ENCODE assay signal across 8 cellular contexts in the genomic region with DNA sequence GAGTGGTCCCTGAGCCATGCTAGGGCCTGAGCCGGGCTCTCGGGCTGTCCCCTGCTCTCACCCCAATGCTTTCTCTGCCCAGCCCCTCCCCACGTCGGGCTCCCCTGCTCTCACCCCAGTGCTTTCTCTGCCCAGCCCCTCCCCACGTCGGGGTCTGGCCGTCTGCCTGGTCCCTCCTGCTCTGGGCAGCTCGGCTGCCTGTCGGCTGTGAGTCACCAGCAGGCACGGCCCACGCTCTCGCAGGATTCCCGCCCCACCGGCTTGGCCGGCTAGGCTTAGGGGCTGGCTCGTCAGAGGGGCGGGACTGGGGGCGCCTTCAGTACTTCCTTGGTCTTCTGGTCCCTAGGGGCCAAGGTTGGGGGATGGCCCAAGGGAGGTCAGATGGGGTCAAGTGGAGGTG. TPM values are rescaled to one million over a fixed set of nuclear protein-coding genes. Genes with fewer than 3 reads are reported as not detected.
DNase-seq lines count a peak whose midpoint lies in the region; ATAC-seq, FAIRE-seq and TF ChIP-seq lines count a peak whose summit lies in the region.

No MANE protein-coding gene starts in this region.

- FAIRE-seq in A549 (lab: Jason Lieb, UNC) (no peak), RCC 7860 (lab: Jason Lieb, UNC) (no peak)

- POLR2A ChIA-PET in A549 (lab: Yijun Ruan, JAX): no interaction called here

- 83% methylated on average over 4 of the region's 18 CpGs for WGBS in A549 (ENCODE audit: missing lambda C conversion rate)

- TF ChIP-seq RAD21 in A549 (conservative IDR thresholded peaks at IDR 0.05 in 1 of 2, IDR thresholded peaks at IDR 0.05 in 1 of 2): no peak

- CTCF ChIA-PET in A549 (lab: Yijun Ruan, JAX): no interaction called here

- ATAC-seq in A549 (0 out of 6 replicates have a peak, but pooled peaks of 1 of the 2 experiments have one; percentile 2), esophagus mucosa (peak; percentile 83), HG03095 (IDR thresholded peaks at IDR 0.05; ENCODE audit: unreplicated experiment) (no peak), HG02981 (IDR thresholded peaks at IDR 0.05; ENCODE audit: unreplicated experiment) (no peak)

- no peak overlapping the region for H3K4me3 ChIP-seq in A549

- H3K4me2 ChIP-seq in A549: no peak overlapping the region

- TF ChIP-seq CTCF in A549 (IDR thresholded peaks at IDR 0.05): no peak

- peaks cover 6% of the 10 kb centered on the region for H3K9me3 ChIP-seq in A549

- no peak for TF ChIP-seq POLR2A in A549 (IDR thresholded peaks at IDR 0.05; ENCODE audit: low read length)

- peaks cover 15% of the 10 kb centered on the region for H3K4me1 ChIP-seq in A549

- DNase-seq in A549 (ENCODE audit: low read depth in 1 of 2, low spot score in 1 of 2) (no peak), RCC 7860 (ENCODE audit: low spot score) (peak; percentile 43), midbrain (lab: John Stamatoyannopoulos, UW) (peak; percentile 75), GOT3 (lab: John Stamatoyannopoulos, UW) (no peak)
- DNase-seq in stimulated activated CD4-positive, alpha-beta T cell treated with anti-CD3 and anti-CD28 coated beads, Interleukin-2, amount 100 ng/mL, for 48 hours: no peak

- H3K27ac ChIP-seq in A549: peak overlapping the region in 1 of 2 experiments; percentile 7; a peak in 1 of 6 replicates

- TF ChIP-seq EP300 in A549 (IDR thresholded peaks at IDR 0.05): no peak

TF ChIP-seq in A549, 52 proteins besides CTCF, POLR2A, EP300 and RAD21:
- TF ChIP-seq FOSL2 (IDR thresholded peaks at IDR 0.05) (no peak), FOSL2 (CRISPR knock-in tag; IDR thresholded peaks at IDR 0.05) (0 out of 2 replicates have a peak, but pooled peaks have one; percentile 4), ZNF302 (CRISPR knock-in tag; IDR thresholded peaks at IDR 0.05) (no peak), TFCP2L1 (CRISPR knock-in tag; IDR thresholded peaks at IDR 0.05) (no peak), CBX2 (IDR thresholded peaks at IDR 0.05; ENCODE audit: borderline replicate concordance, low read depth) (no peak)

RNA-seq across cellular contexts. Expression of a gene that starts 3.3 kb away (rescaled TPM):
- polyA plus RNA-seq in A549 (2011; rRNA removed) (5.0 and 5.5 TPM in 2 replicates), A549 (2017; fragmentation: RNase III; extraction: RNeasy Plus Mini Kit Qiagen cat#74134 plus additional on column Dnase treatment) (12.0 to 13.0 TPM (median 12.6 TPM) in 3 replicates)
- 16.8 and 24.6 TPM in 2 replicates for polyA plus RNA-seq in A549 (2012; cell fraction: cytosol; rRNA removed)
- polyA plus RNA-seq in A549 (2012; cell fraction: nucleus; rRNA removed): 20.1 and 27.2 TPM in 2 replicates
- 6.4 and 7.2 TPM in 2 replicates for polyA minus RNA-seq in A549 (2011; rRNA and poly(A)+ RNA removed)
- 35.0 TPM for total RNA-seq in esophagus mucosa

RNA-seq across cellular contexts. Expression of a gene that starts 53.4 kb away (rescaled TPM):
- polyA plus RNA-seq in A549 (2011; rRNA removed) (138 and 185 TPM in 2 replicates), A549 (2017; fragmentation: RNase III; extraction: RNeasy Plus Mini Kit Qiagen cat#74134 plus additional on column Dnase treatment) (91.5 to 108 TPM (median 101 TPM) in 3 replicates)
- 237 and 255 TPM in 2 replicates for polyA plus RNA-seq in A549 (2012; cell fraction: cytosol; rRNA removed)
- polyA plus RNA-seq in A549 (2012; cell fraction: nucleus; rRNA removed): 538 and 609 TPM in 2 replicates
- 189 and 205 TPM in 2 replicates for polyA minus RNA-seq in A549 (2011; rRNA and poly(A)+ RNA removed)
- 82.4 TPM for total RNA-seq in esophagus mucosa

Comparison
In these comparisons a context has a peak if more than half of its experiments do, and no peak if none do; other contexts are left out.
1. DNase-seq: peak in RCC 7860 (single experiment) and midbrain (single experiment); none in A549 (0 of 2), stimulated activated CD4-positive, alpha-beta T cell treated with anti-CD3 and anti-CD28 coated beads, Interleukin-2, amount 100 ng/mL, for 48 hours (0 of 2) and GOT3 (single experiment).